In the genomic region with DNA sequence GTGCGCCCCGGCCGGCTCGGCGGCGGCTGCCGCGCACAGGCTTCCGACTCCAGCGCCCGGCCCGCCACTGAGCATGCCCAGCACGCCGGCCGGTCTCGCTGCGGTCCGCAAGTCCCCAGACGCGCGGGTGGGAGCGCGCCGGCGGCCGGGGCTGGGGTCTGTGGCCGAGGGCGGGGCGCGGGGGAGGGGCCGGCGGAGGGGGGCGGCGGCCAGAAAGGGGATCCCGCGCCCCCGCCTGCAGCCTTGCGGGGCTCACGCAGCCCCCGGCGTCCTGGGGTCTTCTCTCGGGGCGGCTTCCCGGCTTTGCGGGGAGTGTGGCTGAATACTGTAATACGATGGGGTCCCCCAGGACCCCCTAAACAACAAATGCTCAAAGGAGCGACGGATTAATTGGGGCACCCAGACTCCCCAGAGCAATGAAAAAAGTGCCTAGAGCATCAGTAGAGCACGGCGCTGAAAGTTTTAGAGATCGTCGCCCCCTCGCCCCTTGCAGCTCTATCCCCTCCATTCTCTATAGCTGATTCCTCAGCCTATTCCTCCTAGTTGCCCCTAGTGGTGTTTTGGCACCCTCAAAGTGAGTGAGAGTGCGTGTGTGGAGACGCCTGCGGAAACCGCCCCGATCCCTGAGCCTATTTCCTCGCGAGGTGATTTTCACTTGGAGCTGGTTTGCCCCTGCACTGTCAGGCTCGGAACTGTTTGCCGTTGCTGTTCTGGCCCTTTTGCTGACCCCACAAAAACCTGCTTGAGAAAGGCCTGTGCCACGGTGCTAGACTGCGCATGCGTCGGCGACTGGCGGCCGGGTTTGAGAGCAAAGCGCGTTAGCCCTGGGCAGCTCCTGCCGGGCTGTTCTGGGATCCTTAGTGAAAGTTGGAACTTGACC, we compare ENCODE assay signal across 8 cellular contexts. TPM values are rescaled to one million over a fixed set of nuclear protein-coding genes. Genes with fewer than 3 reads are reported as not detected.
DNase-seq lines count a peak whose midpoint lies in the region; FAIRE-seq and TF ChIP-seq lines count a peak whose summit lies in the region.

A gene with protein sequence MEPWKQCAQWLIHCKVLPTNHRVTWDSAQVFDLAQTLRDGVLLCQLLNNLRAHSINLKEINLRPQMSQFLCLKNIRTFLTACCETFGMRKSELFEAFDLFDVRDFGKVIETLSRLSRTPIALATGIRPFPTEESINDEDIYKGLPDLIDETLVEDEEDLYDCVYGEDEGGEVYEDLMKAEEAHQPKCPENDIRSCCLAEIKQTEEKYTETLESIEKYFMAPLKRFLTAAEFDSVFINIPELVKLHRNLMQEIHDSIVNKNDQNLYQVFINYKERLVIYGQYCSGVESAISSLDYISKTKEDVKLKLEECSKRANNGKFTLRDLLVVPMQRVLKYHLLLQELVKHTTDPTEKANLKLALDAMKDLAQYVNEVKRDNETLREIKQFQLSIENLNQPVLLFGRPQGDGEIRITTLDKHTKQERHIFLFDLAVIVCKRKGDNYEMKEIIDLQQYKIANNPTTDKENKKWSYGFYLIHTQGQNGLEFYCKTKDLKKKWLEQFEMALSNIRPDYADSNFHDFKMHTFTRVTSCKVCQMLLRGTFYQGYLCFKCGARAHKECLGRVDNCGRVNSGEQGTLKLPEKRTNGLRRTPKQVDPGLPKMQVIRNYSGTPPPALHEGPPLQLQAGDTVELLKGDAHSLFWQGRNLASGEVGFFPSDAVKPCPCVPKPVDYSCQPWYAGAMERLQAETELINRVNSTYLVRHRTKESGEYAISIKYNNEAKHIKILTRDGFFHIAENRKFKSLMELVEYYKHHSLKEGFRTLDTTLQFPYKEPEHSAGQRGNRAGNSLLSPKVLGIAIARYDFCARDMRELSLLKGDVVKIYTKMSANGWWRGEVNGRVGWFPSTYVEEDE (minus strand): TSS at position 69 of the 880 bp plus-strand sequence. CDS start 311 bp downstream, outside the sequence.

- no peaks in the 10 kb centered on the region for H3K9me3 ChIP-seq in A673 (ENCODE audit: low read depth, low read length, poor library complexity, severe bottlenecking)
- no peaks in the 10 kb centered on the region for H3K9me3 ChIP-seq in endothelial cell of umbilical vein (replicated peaks; ENCODE audit: control insufficient read depth, insufficient read depth, low read length)
- no peaks in the 10 kb centered on the region for H3K9me3 ChIP-seq in mesenchymal stem cell (ENCODE audit: control insufficient read depth, low read length)

- no peaks in the 10 kb centered on the region for H3K36me3 ChIP-seq in A673 (ENCODE audit: insufficient read depth, low read length, poor library complexity, severe bottlenecking)
- H3K36me3 ChIP-seq in endothelial cell of umbilical vein (ENCODE audit: control insufficient read depth in 2 of 2, extremely low read depth in 1 of 2, insufficient read depth in 2 of 2, low read length in 2 of 2) = no peaks in the 10 kb centered on the region
- no peaks in the 10 kb centered on the region for H3K36me3 ChIP-seq in mesenchymal stem cell (ENCODE audit: control insufficient read depth in 1 of 2, insufficient read depth in 2 of 2, low read depth in 1 of 2, low read length in 2 of 2)

- intact Hi-C loops in A673 (cut with micrococcal nuclease; ENCODE audit: unreplicated experiment) = loop anchor here (10.0 kb wide), 2 partner anchors 151 to 181 kb away; no protein-coding TSS in a partner anchor
- intact Hi-C loops in endothelial cell of umbilical vein (cut with micrococcal nuclease) = loop anchor here (1.0 to 10.0 kb wide), 6 partner anchors 12 to 183 kb away; no protein-coding TSS in a partner anchor

- H3K23ac ChIP-seq in mesenchymal stem cell (ENCODE audit: low read length in 2 of 2) = peak within 1 kb of the TSS in 1 of 2 experiments; percentile 32

- H3K18ac ChIP-seq in mesenchymal stem cell (ENCODE audit: low read depth in 1 of 2, low read length in 2 of 2) = peak within 1 kb of the TSS in 1 of 2 experiments; percentile 54

- no peak within 1 kb of the TSS for H2AK5ac ChIP-seq in mesenchymal stem cell (ENCODE audit: low read length, severe bottlenecking)

- no peak for TF ChIP-seq POLR2A in endothelial cell of umbilical vein (IDR thresholded peaks at IDR 0.05; ENCODE audit: low read depth, low read length)

- H3K4me3 ChIP-seq in A673 (ENCODE audit: low read depth, low read length, poor library complexity, severe bottlenecking) (peak within 1 kb of the TSS; percentile 46), endothelial cell of umbilical vein (replicated peaks in 1 of 3; ENCODE audit: insufficient read depth in 1 of 3, low read depth in 1 of 3, low read length in 3 of 3) (peak within 1 kb of the TSS; percentile 1 to 41 (median 27)), mesenchymal stem cell (ENCODE audit: insufficient read depth in 1 of 2, low read depth in 1 of 2, low read length in 2 of 2) (peak within 1 kb of the TSS; percentile 48 to 85)

- H3K4me1 ChIP-seq in A673 (ENCODE audit: insufficient read depth, low read length, poor library complexity, severe bottlenecking) (peaks cover 16% of the 10 kb centered on the region), endothelial cell of umbilical vein (ENCODE audit: control insufficient read depth, extremely low read depth, insufficient read depth, low read length) (peaks cover 16% of the 10 kb centered on the region), mesenchymal stem cell (ENCODE audit: control insufficient read depth, insufficient read depth, low read depth, low read length) (peaks cover 18% of the 10 kb centered on the region)

- H3K27ac ChIP-seq in A673 (ENCODE audit: low read depth, low read length, poor library complexity, severe bottlenecking) (no peak within 1 kb of the TSS), endothelial cell of umbilical vein (ENCODE audit: insufficient read depth, low read depth, low read length) (no peak within 1 kb of the TSS), mesenchymal stem cell (ENCODE audit: low read length, poor library complexity, severe bottlenecking) (no peak within 1 kb of the TSS)

- dilution Hi-C loops in endothelial cell of umbilical vein (cut with MboI; ENCODE audit: extremely low pct_ligation_motif_present, low sequenced_read_pairs) = no loop called here

- peaks cover 51% of the 10 kb centered on the region for H3K27me3 ChIP-seq in A673 (replicated peaks; ENCODE audit: insufficient read depth, low read depth, low read length, poor library complexity)
- H3K27me3 ChIP-seq in endothelial cell of umbilical vein (ENCODE audit: control insufficient read depth in 2 of 2, insufficient read depth in 2 of 2, low read length in 2 of 2) = peaks cover 24 to 27% of the 10 kb centered on the region in 2 experiments
- H3K27me3 ChIP-seq in mesenchymal stem cell (ENCODE audit: control insufficient read depth in 1 of 2, insufficient read depth in 1 of 2, low read length in 2 of 2) = peaks cover 3 to 34% of the 10 kb centered on the region in 2 experiments

- no peak within 1 kb of the TSS for H2BK5ac ChIP-seq in mesenchymal stem cell (ENCODE audit: low read depth, low read length, poor library complexity, severe bottlenecking)

- no peak within 1 kb of the TSS for H3K9ac ChIP-seq in endothelial cell of umbilical vein (replicated peaks; ENCODE audit: extremely low read depth, insufficient read depth, low read length)
- H3K9ac ChIP-seq in mesenchymal stem cell (ENCODE audit: low read length) = peak within 1 kb of the TSS; percentile 76

- FAIRE-seq in GM19239 (lab: Jason Lieb, UNC) = peak; percentile 31
- FAIRE-seq in endothelial cell of umbilical vein (lab: Jason Lieb, UNC) = peak; percentile 64

- no peaks in the 10 kb centered on the region for H4K20me1 ChIP-seq in endothelial cell of umbilical vein (replicated peaks; ENCODE audit: control insufficient read depth, extremely low read depth, insufficient read depth, low read length)

- H3K4me2 ChIP-seq in endothelial cell of umbilical vein (ENCODE audit: insufficient read depth, low read length) = peak within 1 kb of the TSS; percentile 67
- H3K4me2 ChIP-seq in mesenchymal stem cell (ENCODE audit: low read length, poor library complexity, severe bottlenecking) = peak within 1 kb of the TSS; percentile 100

- no peaks in the 10 kb centered on the region for H3K9me1 ChIP-seq in endothelial cell of umbilical vein (replicated peaks; ENCODE audit: control insufficient read depth, extremely low read depth, insufficient read depth, low read length)

- H4K8ac ChIP-seq in mesenchymal stem cell (ENCODE audit: low read length) = no peak within 1 kb of the TSS

- 0 out of 2 replicates have a peak, but pooled peaks have one; percentile 20 for TF ChIP-seq CTCF in A673 (conservative IDR thresholded peaks at IDR 0.05; ENCODE audit: low read depth, low read length)
- TF ChIP-seq CTCF in endothelial cell of umbilical vein (IDR thresholded peaks at IDR 0.05; ENCODE audit: extremely low read depth in 1 of 2, insufficient read depth in 1 of 2, low read depth in 1 of 2, low read length in 2 of 2) = peak in 1 of 2 donors; percentile 9

- under 1% methylated on average over 51 of the region's 72 CpGs for WGBS in mesenchymal stem cell

- no peak within 1 kb of the TSS for H3K14ac ChIP-seq in mesenchymal stem cell (ENCODE audit: low read length in 2 of 2)

- no peak within 1 kb of the TSS for H2BK12ac ChIP-seq in mesenchymal stem cell (ENCODE audit: low read length in 2 of 2)

- DNase-seq in A673 (ENCODE audit: low spot score) = peak; percentile 65
- no peak for DNase-seq in GM19239 (ENCODE audit: insufficient read length, low spot score)
- DNase-seq in NCI-H748 (lab: John Stamatoyannopoulos, UW; ENCODE audit: unreplicated experiment) = peak; percentile 82
- peak; percentile 88 for DNase-seq in activated CD8-positive, alpha-beta memory T cell treated with anti-CD3 and anti-CD28 coated beads, Interleukin-2, amount 50 U/mL, for 48 hours
- peak; percentile 55 for DNase-seq in endothelial cell of umbilical vein (ENCODE audit: low read depth, low spot score)
- DNase-seq in mesenchymal stem cell = peak; percentile 64
- peak in 2 of 3 donors; percentile 47 to 56 for DNase-seq in stimulated activated CD4-positive, alpha-beta T cell treated with anti-CD3 and anti-CD28 coated beads, TNF-alpha, amount 100 ng/mL, for 48 hours (ENCODE audit: low read depth in 3 of 3)
- no peak for DNase-seq in HCEC 1CT

- H3K79me2 ChIP-seq in endothelial cell of umbilical vein (ENCODE audit: control insufficient read depth, insufficient read depth, low read length) = no peaks in the 10 kb centered on the region

- H2AFZ ChIP-seq in endothelial cell of umbilical vein (ENCODE audit: low read depth, low read length) (peak within 1 kb of the TSS; percentile 55), mesenchymal stem cell (ENCODE audit: low read depth, low read length) (peak within 1 kb of the TSS; percentile 55)

- no TSS peak for BruUV-seq in A673 (replicated peaks; lab: Mats Ljungman, UMichigan)
- BruUV-seq in endothelial cell of umbilical vein (replicated peaks; lab: Mats Ljungman, UMichigan) = no TSS peak

- no peak within 1 kb of the TSS for H2BK120ac ChIP-seq in mesenchymal stem cell (ENCODE audit: low read depth, low read length)

- CTCF ChIA-PET in A673 (lab: Charles Lee) (interaction anchor here (1.1 kb wide), 1 partner anchor 182 kb away, joined by 3 read pairs; no protein-coding TSS in a partner anchor), endothelial cell of umbilical vein (lab: Charles Lee) (interaction anchor here (1.0 to 3.2 kb wide), 2 partner anchors 36 to 182 kb away, joined by 3 to 28 read pairs; no protein-coding TSS in a partner anchor)

- H3K4ac ChIP-seq in mesenchymal stem cell (ENCODE audit: low read depth in 1 of 2, low read length in 2 of 2) = no peak within 1 kb of the TSS

- POLR2A ChIA-PET in A673 (lab: Charles Lee; ENCODE audit: low non-redundant PET) (no interaction called here), endothelial cell of umbilical vein (lab: Charles Lee) (no interaction called here)

- no peak within 1 kb of the TSS for H4K91ac ChIP-seq in mesenchymal stem cell (ENCODE audit: low read length)

- no peaks in the 10 kb centered on the region for H3K79me1 ChIP-seq in mesenchymal stem cell (replicated peaks; ENCODE audit: low read length, poor library complexity, severe bottlenecking)

- H2BK15ac ChIP-seq in mesenchymal stem cell (ENCODE audit: low read depth, poor library complexity, severe bottlenecking) = peak within 1 kb of the TSS; percentile 46

RNA-seq across cellular contexts. Expression of the gene that starts here (rescaled TPM):
- 0.30 and 0.44 TPM in 2 replicates for total RNA-seq in A673 (2021)
- total RNA-seq in endothelial cell of umbilical vein = 1.5 and 2.1 TPM in 2 replicates
- polyA plus RNA-seq in endothelial cell of umbilical vein = 0.10 and 0.18 TPM in 2 replicates
- 0.06 and 0.09 TPM in 2 replicates for polyA plus RNA-seq in endothelial cell of umbilical vein (2011; cell fraction: cytosol; rRNA removed)
- 0.20 and 0.29 TPM in 2 replicates for polyA plus RNA-seq in endothelial cell of umbilical vein (2011; cell fraction: nucleus; rRNA removed)
- polyA plus RNA-seq in endothelial cell of umbilical vein (2012) = 0.20 and 0.24 TPM in 2 replicates
- 0.19 and 0.64 TPM in 2 replicates for polyA minus RNA-seq in endothelial cell of umbilical vein
- polyA minus RNA-seq in endothelial cell of umbilical vein (2011; cell fraction: cytosol; rRNA and poly(A)+ RNA removed) = 6.3 TPM
- 0.87 TPM in 2 replicates for polyA minus RNA-seq in endothelial cell of umbilical vein (2011; cell fraction: nucleus; rRNA and poly(A)+ RNA removed)
- polyA plus RNA-seq in mesenchymal stem cell (2013, experiment 1 of 2) = not detected
- 0.07 TPM for polyA plus RNA-seq in mesenchymal stem cell (2013, experiment 2 of 2)

Comparison
In these comparisons a context has a peak if more than half of its experiments do, and no peak if none do; other contexts are left out.
1. Peak in DNase-seq and H3K4me3 ChIP-seq in A673; RNA of the gene not detected or under 1 TPM.
2. DNase-seq: peak in NCI-H748 (single experiment), activated CD8-positive, alpha-beta memory T cell treated with anti-CD3 and anti-CD28 coated beads, Interleukin-2, amount 50 U/mL, for 48 hours (single experiment), endothelial cell of umbilical vein (single experiment), mesenchymal stem cell (single experiment) and stimulated activated CD4-positive, alpha-beta T cell treated with anti-CD3 and anti-CD28 coated beads, TNF-alpha, amount 100 ng/mL, for 48 hours (2 of 3); none in GM19239 (single experiment) and HCEC 1CT (single experiment).
3. Peak in every context shown above with its lines, with median percentiles within 50 percentile points of each other: H3K4me3 ChIP-seq.